ENCODE assay signal across 8 cellular contexts in the genomic region with DNA sequence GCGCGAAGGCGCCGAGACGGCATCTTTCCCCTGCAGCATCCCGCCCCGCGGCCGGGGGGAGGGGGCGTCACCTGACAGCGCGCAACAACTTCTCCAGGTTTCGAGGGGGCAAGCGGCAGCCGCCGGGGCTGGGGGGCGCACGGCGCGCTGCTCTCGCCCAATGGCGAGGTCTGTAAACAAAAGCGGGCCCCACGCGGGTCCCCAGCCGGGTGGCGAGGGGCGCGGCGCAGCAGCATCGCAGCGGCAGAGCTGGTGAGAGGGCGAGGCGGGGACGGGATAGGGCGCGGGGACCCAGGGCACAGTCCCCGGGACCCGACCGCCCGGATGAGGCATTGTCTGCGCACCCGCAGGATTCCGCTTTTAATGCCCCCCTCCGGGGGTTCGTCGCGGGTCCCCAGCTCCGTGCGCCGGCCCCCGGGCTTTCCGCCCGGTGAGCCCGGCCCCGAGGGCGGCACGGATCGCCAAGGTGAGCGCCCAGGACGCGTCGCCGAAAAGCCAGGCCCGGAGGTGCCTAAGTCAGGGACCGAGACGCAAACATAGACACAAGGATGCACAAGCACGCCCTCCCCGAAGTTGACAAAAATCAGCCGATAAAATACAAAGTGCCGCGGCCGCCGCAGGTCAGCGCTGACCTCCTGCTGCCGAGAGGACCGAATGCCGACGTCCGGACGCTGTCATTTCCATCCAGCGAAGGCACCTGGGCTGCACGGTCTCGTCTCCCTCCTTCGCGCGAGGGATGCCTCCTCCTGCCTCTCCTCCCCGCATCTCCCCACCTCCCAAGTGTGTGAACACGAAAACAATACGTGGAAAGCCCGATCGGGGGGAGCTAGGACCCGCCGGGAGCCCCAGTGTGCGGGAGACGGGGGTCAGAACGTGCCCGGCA.
DNase-seq lines count a peak whose midpoint lies in the region; TF ChIP-seq lines count a peak whose summit lies in the region.

No MANE protein-coding gene starts in this region.

- peaks cover 3% of the 10 kb centered on the region for H3K27me3 Mint-ChIP-seq in nephron progenitor cell (ENCODE audit: low read depth, poor library complexity)

- DNase-seq in NCI-H1417 (lab: John Stamatoyannopoulos, UW) = peak; percentile 72 to 97 (median 92)
- no peak for DNase-seq in NCI-H1417 treated with DMSO at 0.1 percent for 48 hours (lab: John Stamatoyannopoulos, UW)
- peak; percentile 43 to 44 for DNase-seq in NCI-H187 (lab: John Stamatoyannopoulos, UW)
- peak; percentile 72 for DNase-seq in activated CD8-positive, alpha-beta memory T cell treated with anti-CD3 and anti-CD28 coated beads for 24 hours
- no peak for DNase-seq in epithelial cell of proximal tubule (ENCODE audit: low read depth)
- DNase-seq in nephron progenitor cell = peak; percentile 69
- peak; percentile 44 for DNase-seq in ureter (ENCODE audit: low spot score)
- DNase-seq in RKO (ENCODE audit: low spot score) = no peak

- TF ChIP-seq CTCF in epithelial cell of proximal tubule (conservative IDR thresholded peaks at IDR 0.05; ENCODE audit: low read depth, low read length) = no peak
- TF ChIP-seq CTCF in nephron progenitor cell (IDR thresholded peaks at IDR 0.05) = no peak

- H3K36me3 Mint-ChIP-seq in nephron progenitor cell (ENCODE audit: low read depth) = peaks cover 9% of the 10 kb centered on the region

- H3K9me3 Mint-ChIP-seq in nephron progenitor cell = no peaks in the 10 kb centered on the region

- peak overlapping the region; percentile 87 for H3K4me3 Mint-ChIP-seq in nephron progenitor cell

- H3K4me3 ChIP-seq in epithelial cell of proximal tubule (ENCODE audit: low read depth, low read length) = peak overlapping the region; percentile 59

- peaks cover 65% of the 10 kb centered on the region for H3K4me1 Mint-ChIP-seq in nephron progenitor cell

- peak overlapping the region; percentile 78 for H3K27ac Mint-ChIP-seq in nephron progenitor cell

Comparison
In these comparisons a context has a peak if more than half of its experiments do, and no peak if none do; other contexts are left out.
1. DNase-seq: peak in NCI-H1417 (3 of 3), NCI-H187 (2 of 2), activated CD8-positive, alpha-beta memory T cell treated with anti-CD3 and anti-CD28 coated beads for 24 hours (single experiment), nephron progenitor cell (single experiment) and ureter (single experiment); none in NCI-H1417 treated with DMSO at 0.1 percent for 48 hours (single experiment), epithelial cell of proximal tubule (single experiment) and RKO (single experiment).